ENCODE assay signal across 9 cellular contexts in the genomic region with DNA sequence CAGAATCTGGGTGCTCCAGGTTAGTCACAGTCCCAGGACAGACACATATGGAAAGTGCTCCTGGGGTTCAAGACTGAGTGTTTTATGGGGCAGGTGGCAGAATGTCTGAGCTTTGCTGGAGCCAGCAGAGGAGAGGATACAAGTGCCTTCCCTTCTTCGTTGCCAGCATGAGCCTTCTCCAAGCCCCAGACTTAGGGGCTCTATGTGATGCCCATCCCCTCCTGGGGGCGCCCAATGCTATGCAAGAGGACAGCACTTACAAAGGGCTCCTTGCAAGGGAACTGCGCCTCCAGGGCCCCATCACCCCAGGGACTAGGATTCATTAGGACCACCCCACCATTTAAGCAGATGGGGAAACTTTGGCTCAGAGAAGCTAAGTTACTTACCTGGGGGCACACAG.
"Had no signal": no experiment of that assay in that cellular context is flagged by ENCODE, and none has a peak within 500 bp of the region (broad histone marks: within the 10 kb centered on the region; RNA-seq: fewer than 3 reads in every experiment).

No MANE protein-coding gene starts in this region.

- ATAC-seq: HCT116, HepG2 had no signal

- H3K27ac Mint-ChIP-seq: HFFc6, IgD-negative memory B cell had no signal

- H3K27ac ChIP-seq: GM23248, HL-60 had no signal

- H3K9me3 ChIP-seq: HAP-1 had no signal

- H3K36me3 ChIP-seq: HAP-1 had no signal

- H3K9me3 Mint-ChIP-seq: IgD-negative memory B cell had no signal

- H3K4me3 ChIP-seq: GM23248, HAP-1 had no signal

- H3K4me3 Mint-ChIP-seq: HFFc6, IgD-negative memory B cell had no signal

- H3K36me3 Mint-ChIP-seq: IgD-negative memory B cell had no signal

- DNase-seq: GM23248, GOT3, H7, HFFc6 had no signal
